Comparison of ENCODE assay signal across 1 cellular context in genomic region chr3:195101927-195102608, GRCh38.
TF ChIP-seq lines count a peak whose summit lies in the region.

No MANE protein-coding gene starts in this region.

TF ChIP-seq in IMR-90, 13 proteins besides CTCF, POLR2A, EP300 and RAD21:
- TF ChIP-seq MAZ (IDR thresholded peaks at IDR 0.05; ENCODE audit: borderline replicate concordance, low read depth, low read length) (no peak), SMC3 (IDR thresholded peaks at IDR 0.05; ENCODE audit: low read depth, low read length) (no peak), CHD1 (IDR thresholded peaks at IDR 0.05; ENCODE audit: low read depth, low read length) (no peak)
